25 cellular contexts compared by ENCODE assay signal in the genomic region with DNA sequence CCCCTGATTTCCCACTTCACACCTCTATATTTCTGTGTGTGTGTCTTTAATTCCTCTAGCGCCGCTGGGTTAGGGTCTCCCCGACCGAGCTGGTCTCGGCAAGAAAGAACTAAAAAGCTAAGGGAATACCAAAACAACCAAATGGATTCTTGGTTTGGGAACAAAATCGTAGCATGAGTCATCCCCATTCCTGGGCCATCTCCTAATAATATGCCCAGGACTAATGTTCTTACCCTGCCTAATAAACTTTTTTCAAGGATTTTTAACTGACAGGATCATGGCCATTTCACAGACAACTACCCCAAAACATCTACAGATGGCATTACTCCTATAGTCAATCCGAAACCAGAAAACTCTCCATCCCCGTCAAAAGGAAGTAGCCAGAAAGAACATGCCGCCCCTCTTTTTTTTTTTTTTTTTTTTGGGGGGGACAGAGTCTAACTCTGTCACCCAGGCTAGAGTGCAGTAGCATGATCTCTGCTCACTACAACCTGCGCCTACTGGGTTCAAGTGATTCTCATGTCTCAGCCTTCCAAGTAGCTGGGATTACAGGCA. TPM values are rescaled to one million over a fixed set of nuclear protein-coding genes. Genes with fewer than 3 reads are reported as not detected.
DNase-seq lines count a peak whose midpoint lies in the region; ATAC-seq, FAIRE-seq and TF ChIP-seq lines count a peak whose summit lies in the region.
"Had no signal": no experiment of that assay in that cellular context is flagged by ENCODE, and none has a peak within 500 bp of the region (broad histone marks: within the 10 kb centered on the region; RNA-seq: fewer than 3 reads in every experiment).

No MANE protein-coding gene starts in this region.

- H3K36me3 ChIP-seq in GM12878 (ENCODE audit: control insufficient read depth in 2 of 2, insufficient read depth in 2 of 2, low read length in 1 of 2) (no peaks in the 10 kb centered on the region), stomach (no peaks in the 10 kb centered on the region)
- H3K36me3 ChIP-seq: BLaER1 had no signal

- TF ChIP-seq EP300 in GM12878 (IDR thresholded peaks at IDR 0.05; ENCODE audit: borderline replicate concordance in 1 of 2, control insufficient read depth in 1 of 2, low read depth in 2 of 2, low read length in 2 of 2) (no peak), stomach (IDR thresholded peaks at IDR 0.05) (no peak)

- H3K36me3 Mint-ChIP-seq in HFFc6 (ENCODE audit: low read depth), result no peaks in the 10 kb centered on the region
- no peaks in the 10 kb centered on the region for H3K36me3 Mint-ChIP-seq in chondrocyte (ENCODE audit: low read depth)
- H3K36me3 Mint-ChIP-seq: CD8-positive, alpha-beta T cell had no signal

- intact Hi-C loops in GM12878 (cut with micrococcal nuclease; ENCODE audit: unreplicated experiment), result no loop called here
- intact Hi-C loops in stomach (cut with DNase I; ENCODE audit: low total_unique reads), result no loop called here

- WGBS in GM12878 (ENCODE audit: insufficient coverage, insufficient replicate concordance, low lambda C conversion rate, missing lambda C conversion rate), result 24% methylated on average over 10 of the region's 10 CpGs
- 83 to 93% (median 89%) methylated on average over 10 of the region's 10 CpGs for WGBS in stomach, 5 donors

- TF ChIP-seq CTCF in GM10266 (IDR thresholded peaks at IDR 0.05; ENCODE audit: control insufficient read depth, insufficient read depth, low read depth, missing control alignments) (no peak), HFFc6 (IDR thresholded peaks at IDR 0.05) (no peak), GM12878 (IDR thresholded peaks at IDR 0.05 in 2 of 3, conservative IDR thresholded peaks at IDR 0.05 in 1 of 3; ENCODE audit: control insufficient read depth in 2 of 3, extremely low read depth in 1 of 3, insufficient read depth in 1 of 3, low read depth in 3 of 3, low read length in 3 of 3) (no peak), stomach (IDR thresholded peaks at IDR 0.05) (no peak), chondrocyte (IDR thresholded peaks at IDR 0.05) (no peak)

- peaks cover 13% of the 10 kb centered on the region; the same call in 1 of the 2 replicates for H3K4me1 ChIP-seq in GM12878 (ENCODE audit: control insufficient read depth, insufficient read depth, low read length)
- peaks cover 13 to 21% (median 14%) of the 10 kb centered on the region in 4 donors for H3K4me1 ChIP-seq in stomach

- H3K27ac ChIP-seq in GM12878 (ENCODE audit: control insufficient read depth, insufficient read depth) (no peak overlapping the region; the same call in 1 of the 2 replicates), stomach (no peak overlapping the region)
- H3K27ac ChIP-seq: BLaER1, HL-60 had no signal

- no peak overlapping the region for H3K9ac ChIP-seq in GM12878 (ENCODE audit: control insufficient read depth, insufficient read depth, low read length)
- H3K9ac ChIP-seq: BLaER1 had no signal

- SMC1A ChIA-PET in GM12878 (lab: Charles Lee; ENCODE audit: uncharacterized antibody, unreplicated experiment), result interaction anchor here (1.0 to 9.2 kb wide), 2 partner anchors 16 to 19 kb away, joined by 3 to 57 read pairs; no protein-coding TSS in a partner anchor

- no peaks in the 10 kb centered on the region for H3K27me3 ChIP-seq in GM12878 (replicated peaks in 1 of 2; ENCODE audit: control insufficient read depth in 2 of 2, insufficient read depth in 2 of 2, low read length in 1 of 2)
- peaks cover 0 to 5% (median 0%) of the 10 kb centered on the region in 3 donors for H3K27me3 ChIP-seq in stomach
- H3K27me3 ChIP-seq: BLaER1 had no signal

- H3K4me1 Mint-ChIP-seq in HFFc6 (ENCODE audit: low read depth) (0 out of 2 replicates have a peak, but pooled peaks cover 4% of the 10 kb centered on the region), chondrocyte (ENCODE audit: low read depth) (peaks cover 6% of the 10 kb centered on the region)

- H3K4me3 Mint-ChIP-seq in HFFc6 (no peak overlapping the region), chondrocyte (ENCODE audit: unreplicated experiment) (no peak overlapping the region)
- H3K4me3 Mint-ChIP-seq: CD8-positive, alpha-beta T cell; T-helper 1 cell treated with Interleukin-12 subunit alpha and Interleukin-12 subunit beta and Interleukin-4 antibody, amounts not matched to agents 30 μg/mL and 1 μg/mL, for 36 hours had no signal

- H3K4me3 ChIP-seq in GM12878, result no peak overlapping the region
- no peak overlapping the region for H3K4me3 ChIP-seq in stomach
- H3K4me3 ChIP-seq: BLaER1 had no signal

- in situ Hi-C loops in GM12878 (cut with MboI), result no loop called here

- peak overlapping the region; percentile 37; the same call in 1 of the 2 replicates for H2AFZ ChIP-seq in GM12878 (ENCODE audit: control insufficient read depth, low read depth, low read length)

- no TSS peak for BruUV-seq in GM12878 (replicated peaks; lab: Mats Ljungman, UMichigan)

- no peaks in the 10 kb centered on the region for H3K9me3 Mint-ChIP-seq in HFFc6
- no peaks in the 10 kb centered on the region for H3K9me3 Mint-ChIP-seq in chondrocyte (ENCODE audit: low read depth)
- H3K9me3 Mint-ChIP-seq: CD8-positive, alpha-beta T cell; T-helper 1 cell treated with Interleukin-12 subunit alpha and Interleukin-12 subunit beta and Interleukin-4 antibody, amounts not matched to agents 30 μg/mL and 1 μg/mL, for 36 hours had no signal

- DNase-seq in GM10266 (ENCODE audit: extremely low spot score) (peak; percentile 6), HFFc6 (peak; percentile 10), GM12878 (ENCODE audit: low read depth, low spot score) (no peak), stomach (peak; percentile 4), NCI-H510A treated with DMSO at 0.1 percent for 48 hours (lab: John Stamatoyannopoulos, UW) (no peak), NCI-H774 (lab: John Stamatoyannopoulos, UW) (no peak), chondrocyte (ENCODE audit: low spot score) (no peak)
- DNase-seq: Calu3; CD8-positive, alpha-beta T cell; DMS153; GDM1; H7; NCI-H1105; NCI-H146; NCI-H2029; NCI-H2227 treated with DMSO at 0.1 percent for 48 hours; NCI-H510A; NCI-H748 treated with DMSO at 0.1 percent for 48 hours; OCI-M1 had no signal

- H3K9me3 ChIP-seq in GM12878 (replicated peaks; ENCODE audit: control insufficient read depth, insufficient read depth, low read length), result no peaks in the 10 kb centered on the region
- no peaks in the 10 kb centered on the region for H3K9me3 ChIP-seq in stomach
- H3K9me3 ChIP-seq: BLaER1 had no signal

- no peak for FAIRE-seq in GM12878 (lab: Jason Lieb, UNC)
- FAIRE-seq: GM12891 had no signal

- POLR2A ChIA-PET in GM12878 (lab: Charles Lee), result no interaction called here

- no peaks in the 10 kb centered on the region for H4K20me1 ChIP-seq in GM12878 (ENCODE audit: control insufficient read depth, insufficient read depth)
- H4K20me1 ChIP-seq: BLaER1 had no signal

- TF ChIP-seq POLR2A in GM12878 (IDR thresholded peaks at IDR 0.05; ENCODE audit: low read depth, low read length), result no peak
- TF ChIP-seq POLR2A in stomach (IDR thresholded peaks at IDR 0.05), result no peak

- RAD21 ChIA-PET in GM12878 (lab: Charles Lee; ENCODE audit: unreplicated experiment), result no interaction called here

- TF ChIP-seq RAD21 in GM12878 (IDR thresholded peaks at IDR 0.05; ENCODE audit: insufficient read depth, low read depth, low read length), result no peak

- peak; percentile 17 for ATAC-seq in GM12878
- ATAC-seq: CD8-positive, alpha-beta T cell; Right ventricle myocardium inferior had no signal

- 0 out of 2 replicates have a peak overlapping the region, but pooled peaks have one; percentile 13 for H3K4me2 ChIP-seq in GM12878 (ENCODE audit: control insufficient read depth, insufficient read depth)
- H3K4me2 ChIP-seq: BLaER1 had no signal

- CTCF ChIA-PET in GM12878 (lab: Yijun Ruan, JAX), result no interaction called here

- peaks cover 9% of the 10 kb centered on the region for H3K79me2 ChIP-seq in GM12878 (ENCODE audit: control insufficient read depth, insufficient read depth, low read length)

- H3K27me3 Mint-ChIP-seq in HFFc6 (ENCODE audit: insufficient read depth), result 0 out of 2 replicates have a peak, but pooled peaks cover 2% of the 10 kb centered on the region
- no peaks in the 10 kb centered on the region for H3K27me3 Mint-ChIP-seq in chondrocyte (ENCODE audit: low read depth)

- H3K27ac Mint-ChIP-seq in HFFc6, result no peak overlapping the region
- H3K27ac Mint-ChIP-seq in chondrocyte (ENCODE audit: unreplicated experiment), result no peak overlapping the region
- H3K27ac Mint-ChIP-seq: CD8-positive, alpha-beta T cell; T-helper 1 cell treated with Interleukin-12 subunit alpha and Interleukin-12 subunit beta and Interleukin-4 antibody, amounts not matched to agents 30 μg/mL and 1 μg/mL, for 36 hours had no signal

RNA-seq across cellular contexts. Expression of a gene that starts 4.1 kb away (rescaled TPM):
- under 1 TPM; 0.36 to 0.80 (median 0.58) TPM for total RNA-seq in HFFc6 (2021; fragmentation: NEBNext Ultra II Directional; extraction: Animal tissue kit (Norgen Biotek cat#: 25700))
- total RNA-seq in GM12878 (2013; cell fraction: nucleolus; rRNA removed), result 10.5 and 11.8 TPM in 2 replicates
- total RNA-seq in GM12878 (2014; rRNA removed), result 61.0 and 75.5 TPM in 2 replicates
- 11.5 and 14.4 TPM in 2 replicates for total RNA-seq in GM12878 (2014; rRNA removed; fragmentation: Illumina TruSeq; extraction: Trizol)
- 54.6 and 60.2 TPM in 2 replicates for total RNA-seq in GM12878 (2021)
- polyA plus RNA-seq in GM12878 (2011; ENCODE audit: low read depth), result 4.0 TPM
- 0.89 and 3.4 TPM in 2 replicates for polyA plus RNA-seq in GM12878 (2011; rRNA removed)
- polyA plus RNA-seq in GM12878 (2011; cell fraction: cytosol; rRNA removed), result 4.1 and 9.4 TPM in 2 replicates
- 10.7 and 15.0 TPM in 2 replicates for polyA plus RNA-seq in GM12878 (2011; cell fraction: nucleus; rRNA removed)
- 10.4 and 12.2 TPM in 2 replicates for polyA plus RNA-seq in GM12878 (2012)
- polyA plus RNA-seq in GM12878 (2014; fragmentation: Illumina TruSeq; extraction: Trizol), result 3.4 and 9.1 TPM in 2 replicates
- 1 to 10 TPM; 1.3 to 3.6 TPM for polyA plus RNA-seq in GM12878 (2014; fragmentation: Nextera tagmentation; extraction: Ambion mirVana)
- 49.2 and 60.4 TPM in 2 replicates for polyA plus RNA-seq in GM12878 (2014; rRNA removed)
- polyA plus RNA-seq in GM12878 (2016; fragmentation: Nextera tagmentation; extraction: Ambion mirVana), result 10 to 100 TPM; 55.0 to 57.9 TPM
- polyA minus RNA-seq in GM12878 (2011; rRNA and poly(A)+ RNA removed), result 2.0 and 4.4 TPM in 2 replicates
- 4.5 and 5.7 TPM in 2 replicates for polyA minus RNA-seq in GM12878 (2011; cell fraction: cytosol; rRNA and poly(A)+ RNA removed)
- polyA minus RNA-seq in GM12878 (2011; cell fraction: nucleus; rRNA and poly(A)+ RNA removed), result 6.6 and 13.0 TPM in 2 replicates
- 10 to 100 TPM in 1 of 5 donors, 1 to 10 TPM in 1, not detected in 3; 4.1 to 10.1 TPM for total RNA-seq in stomach
- polyA plus RNA-seq in stomach, result 1 to 10 TPM; 1.8 to 6.6 (median 3.1) TPM
- total RNA-seq in chondrocyte, result 0.34 to 1.0 TPM (median 0.49 TPM) in 3 replicates
- total RNA-seq: Right ventricle myocardium inferior, SK-MEL-5 had no signal

RNA-seq across cellular contexts. Expression of a gene that starts 17.4 kb away (rescaled TPM):
- total RNA-seq in HFFc6 (2021; fragmentation: NEBNext Ultra II Directional; extraction: Animal tissue kit (Norgen Biotek cat#: 25700)), result 10 to 100 TPM in 3 of 6 experiments, 1 to 10 TPM in 3; 9.5 to 11.7 (median 10.1) TPM
- total RNA-seq in GM12878 (2013; cell fraction: nucleolus; rRNA removed), result 10.9 and 15.9 TPM in 2 replicates
- total RNA-seq in GM12878 (2014; rRNA removed) (33.0 TPM in 2 replicates), GM12878 (2014; rRNA removed; fragmentation: Illumina TruSeq; extraction: Trizol) (21.2 and 22.7 TPM in 2 replicates), GM12878 (2021) (22.3 and 23.2 TPM in 2 replicates), stomach (10 to 100 TPM in 2 of 5 donors, 1 to 10 TPM in 2, under 1 TPM in 1; 0.87 to 31.5 (median 8.8) TPM), chondrocyte (5.2 to 6.2 TPM (median 5.5 TPM) in 3 replicates)
- polyA plus RNA-seq in GM12878 (2011; ENCODE audit: low read depth), result 10.5 TPM
- polyA plus RNA-seq in GM12878 (2011; rRNA removed) (13.1 and 24.3 TPM in 2 replicates), GM12878 (2014; fragmentation: Illumina TruSeq; extraction: Trizol) (34.4 and 36.6 TPM in 2 replicates), GM12878 (2014; fragmentation: Nextera tagmentation; extraction: Ambion mirVana) (10 to 100 TPM; 33.5 to 38.0 TPM), GM12878 (2014; rRNA removed) (30.5 and 34.9 TPM in 2 replicates), GM12878 (2016; fragmentation: Nextera tagmentation; extraction: Ambion mirVana) (10 to 100 TPM; 34.6 TPM), stomach (10 to 100 TPM in 1 of 3 donors, 1 to 10 TPM in 2; 6.4 to 11.2 (median 7.3) TPM)
- 32.7 and 40.1 TPM in 2 replicates for polyA plus RNA-seq in GM12878 (2011; cell fraction: cytosol; rRNA removed)
- 42.8 and 43.2 TPM in 2 replicates for polyA plus RNA-seq in GM12878 (2011; cell fraction: nucleus; rRNA removed)
- 10.9 and 14.8 TPM in 2 replicates for polyA plus RNA-seq in GM12878 (2012)
- polyA minus RNA-seq in GM12878 (2011; rRNA and poly(A)+ RNA removed), result 33.0 and 34.6 TPM in 2 replicates
- 12.3 and 15.8 TPM in 2 replicates for polyA minus RNA-seq in GM12878 (2011; cell fraction: cytosol; rRNA and poly(A)+ RNA removed)
- 24.3 and 39.1 TPM in 2 replicates for polyA minus RNA-seq in GM12878 (2011; cell fraction: nucleus; rRNA and poly(A)+ RNA removed)

RNA-seq across cellular contexts. Expression of a gene that starts 17.7 kb away (rescaled TPM):
- total RNA-seq in HFFc6 (2021; fragmentation: NEBNext Ultra II Directional; extraction: Animal tissue kit (Norgen Biotek cat#: 25700)), result 10 to 100 TPM in 3 of 6 experiments, 1 to 10 TPM in 3; 8.7 to 12.9 (median 10.5) TPM
- total RNA-seq in GM12878 (2013; cell fraction: nucleolus; rRNA removed), result 41.4 and 50.2 TPM in 2 replicates
- 34.3 and 34.6 TPM in 2 replicates for total RNA-seq in GM12878 (2014; rRNA removed)
- total RNA-seq in GM12878 (2014; rRNA removed; fragmentation: Illumina TruSeq; extraction: Trizol), result 17.5 and 20.0 TPM in 2 replicates
- 37.7 and 38.0 TPM in 2 replicates for total RNA-seq in GM12878 (2021)
- polyA plus RNA-seq in GM12878 (2011; ENCODE audit: low read depth), result 18.8 TPM
- polyA plus RNA-seq in GM12878 (2011; rRNA removed), result 17.5 and 25.7 TPM in 2 replicates
- polyA plus RNA-seq in GM12878 (2011; cell fraction: cytosol; rRNA removed), result 25.0 and 40.1 TPM in 2 replicates
- polyA plus RNA-seq in GM12878 (2011; cell fraction: nucleus; rRNA removed), result 148 and 169 TPM in 2 replicates
- polyA plus RNA-seq in GM12878 (2012), result 15.6 and 18.0 TPM in 2 replicates
- polyA plus RNA-seq in GM12878 (2014; fragmentation: Illumina TruSeq; extraction: Trizol), result 16.4 and 23.1 TPM in 2 replicates
- polyA plus RNA-seq in GM12878 (2014; fragmentation: Nextera tagmentation; extraction: Ambion mirVana), result 10 to 100 TPM in 1 of 2 experiments, 1 to 10 TPM in 1; 2.5 to 10.5 TPM
- 41.5 and 42.7 TPM in 2 replicates for polyA plus RNA-seq in GM12878 (2014; rRNA removed)
- polyA plus RNA-seq in GM12878 (2016; fragmentation: Nextera tagmentation; extraction: Ambion mirVana), result 10 to 100 TPM; 38.1 to 42.0 TPM
- 17.8 and 22.5 TPM in 2 replicates for polyA minus RNA-seq in GM12878 (2011; rRNA and poly(A)+ RNA removed)
- 4.5 and 10.2 TPM in 2 replicates for polyA minus RNA-seq in GM12878 (2011; cell fraction: cytosol; rRNA and poly(A)+ RNA removed)
- polyA minus RNA-seq in GM12878 (2011; cell fraction: nucleus; rRNA and poly(A)+ RNA removed), result 14.3 and 29.4 TPM in 2 replicates
- 10 to 100 TPM; 11.6 to 88.7 (median 19.1) TPM for total RNA-seq in stomach
- polyA plus RNA-seq in stomach, result 10 to 100 TPM; 19.4 to 24.1 (median 20.0) TPM
- 12.1 to 20.6 TPM (median 12.8 TPM) in 3 replicates for total RNA-seq in chondrocyte

Comparison
In these comparisons a context has a peak if more than half of its experiments do, and no peak if none do; other contexts are left out.
1. DNase-seq: peak in GM10266 (single experiment), HFFc6 (single experiment) and stomach (single experiment); none in GM12878 (single experiment), NCI-H510A treated with DMSO at 0.1 percent for 48 hours (single experiment), NCI-H774 (single experiment) and chondrocyte (single experiment).